Comparison of ENCODE assay signal across 27 cellular contexts in genomic region chr2:119068154-119068725, GRCh38.
"Had no signal": no experiment of that assay in that cellular context is flagged by ENCODE, and none has a peak within 500 bp of the region (broad histone marks: within the 10 kb centered on the region; RNA-seq: fewer than 3 reads in every experiment).

No MANE protein-coding gene starts in this region.

- ATAC-seq: activated CD8-positive, alpha-beta memory T cell treated with anti-CD3 and anti-CD28 coated beads, Interleukin-2, amount 10 ng/mL, durations not matched to agents 7 days and 5 days; activated CD8-positive, alpha-beta T cell treated with anti-CD3 and anti-CD28 coated beads, Interleukin-2, amount 10 ng/mL, durations not matched to agents 7 days and 5 days; activated naive CD8-positive, alpha-beta T cell treated with anti-CD3 and anti-CD28 coated beads, Interleukin-2, amount 50 U/mL, for 24 hours; foreskin keratinocyte; heart left ventricle; left colon; psoas muscle; stimulated activated effector memory CD8-positive, alpha-beta T cell treated with anti-CD3 and anti-CD28 coated beads, Interleukin-12 subunit alpha, Interleukin-12 subunit beta, amount 100 ng/mL, for 72 hours; stimulated activated naive CD8-positive, alpha-beta T cell treated with anti-CD3 and anti-CD28 coated beads, Interleukin-15, amount 100 ng/mL, for 72 hours; WTC11 had no signal

- H3K27me3 Mint-ChIP-seq: activated CD8-positive, alpha-beta memory T cell treated with anti-CD3 and anti-CD28 coated beads, Interleukin-2, amount 10 ng/mL, durations not matched to agents 7 days and 5 days; activated naive CD4-positive, alpha-beta T cell treated with anti-CD3 and anti-CD28 coated beads, Interleukin-2, amount 50 U/mL, for 24 hours; activated naive CD8-positive, alpha-beta T cell treated with anti-CD3 and anti-CD28 coated beads, Interleukin-2, amount 50 U/mL, for 24 hours; stimulated activated naive CD8-positive, alpha-beta T cell treated with anti-CD3 and anti-CD28 coated beads, Interleukin-15, amount 100 ng/mL, for 72 hours had no signal

- H3K9me3 ChIP-seq: psoas muscle, sigmoid colon, uterus had no signal

- H3K9me3 Mint-ChIP-seq: activated naive CD4-positive, alpha-beta T cell treated with anti-CD3 and anti-CD28 coated beads, Interleukin-2, amount 50 U/mL, for 24 hours; activated naive CD8-positive, alpha-beta T cell treated with anti-CD3 and anti-CD28 coated beads, Interleukin-2, amount 50 U/mL, for 24 hours; activated T-helper 2 cell treated with anti-CD3 and anti-CD28 coated beads, Interferon-gamma antibody, Interleukin-2, Interleukin-4, amounts not matched to agents 10 μg/mL and 5 μg/mL and 100 μg/mL, durations not matched to agents 14 hours and 24 hours and 36 hours; immature natural killer cell; nephron; stimulated activated naive CD8-positive, alpha-beta T cell treated with anti-CD3 and anti-CD28 coated beads, Interleukin-15, amount 100 ng/mL, for 72 hours; type B pancreatic cell had no signal

- H3K4me3 ChIP-seq: esophagus muscularis mucosa, heart left ventricle, psoas muscle, sigmoid colon, uterus had no signal

- H3K27me3 ChIP-seq: sigmoid colon, uterus had no signal

- H3K4me1 ChIP-seq: esophagus muscularis mucosa, foreskin keratinocyte, psoas muscle, sigmoid colon, uterus had no signal

- H3K27ac Mint-ChIP-seq: activated CD8-positive, alpha-beta memory T cell treated with anti-CD3 and anti-CD28 coated beads, Interleukin-2, amount 10 ng/mL, durations not matched to agents 7 days and 5 days; activated CD8-positive, alpha-beta T cell treated with anti-CD3 and anti-CD28 coated beads, Interleukin-2, amount 10 ng/mL, durations not matched to agents 7 days and 5 days; activated naive CD4-positive, alpha-beta T cell treated with anti-CD3 and anti-CD28 coated beads, Interleukin-2, amount 50 U/mL, for 24 hours; activated naive CD8-positive, alpha-beta T cell treated with anti-CD3 and anti-CD28 coated beads, Interleukin-2, amount 50 U/mL, for 24 hours; activated T-helper 2 cell treated with anti-CD3 and anti-CD28 coated beads, Interferon-gamma antibody, Interleukin-2, Interleukin-4, amounts not matched to agents 10 μg/mL and 5 μg/mL and 100 μg/mL, durations not matched to agents 14 hours and 24 hours and 36 hours; immature natural killer cell; nephron; stimulated activated effector memory CD8-positive, alpha-beta T cell treated with anti-CD3 and anti-CD28 coated beads, Interleukin-12 subunit alpha, Interleukin-12 subunit beta, amount 100 ng/mL, for 72 hours; stimulated activated naive CD8-positive, alpha-beta T cell treated with anti-CD3 and anti-CD28 coated beads, Interleukin-15, amount 100 ng/mL, for 72 hours; type B pancreatic cell; WTC11 had no signal

- H3K4me1 Mint-ChIP-seq: activated CD8-positive, alpha-beta memory T cell treated with anti-CD3 and anti-CD28 coated beads, Interleukin-2, amount 10 ng/mL, durations not matched to agents 7 days and 5 days; activated naive CD4-positive, alpha-beta T cell treated with anti-CD3 and anti-CD28 coated beads, Interleukin-2, amount 50 U/mL, for 24 hours; activated naive CD8-positive, alpha-beta T cell treated with anti-CD3 and anti-CD28 coated beads, Interleukin-2, amount 50 U/mL, for 24 hours; immature natural killer cell; nephron; stimulated activated effector memory CD8-positive, alpha-beta T cell treated with anti-CD3 and anti-CD28 coated beads, Interleukin-12 subunit alpha, Interleukin-12 subunit beta, amount 100 ng/mL, for 72 hours; stimulated activated naive CD8-positive, alpha-beta T cell treated with anti-CD3 and anti-CD28 coated beads, Interleukin-15, amount 100 ng/mL, for 72 hours; WTC11 had no signal

- H3K36me3 ChIP-seq: esophagus muscularis mucosa, heart left ventricle, sigmoid colon, uterus had no signal

- DNase-seq: activated CD4-positive, alpha-beta T cell treated with anti-CD3 and anti-CD28 coated beads, Interleukin-2, amount 50 U/mL, for 1 hour; activated CD8-positive, alpha-beta memory T cell treated with anti-CD3 and anti-CD28 coated beads, Interleukin-2, amount 10 ng/mL, durations not matched to agents 7 days and 5 days; activated CD8-positive, alpha-beta T cell treated with anti-CD3 and anti-CD28 coated beads, Interleukin-2, amount 10 ng/mL, durations not matched to agents 7 days and 5 days; activated naive CD8-positive, alpha-beta T cell treated with anti-CD3 and anti-CD28 coated beads, Interleukin-2, amount 50 U/mL, for 24 hours; activated T-cell treated with anti-CD3 and anti-CD28 coated beads, Interleukin-2, amount 50 U/mL, for 48 hours; amygdala; foreskin keratinocyte; heart left ventricle; hypothalamus; immature natural killer cell; kidney; left colon; mammary epithelial cell; psoas muscle; sigmoid colon; small intestine; stimulated activated CD4-positive, alpha-beta T cell treated with anti-CD3 and anti-CD28 coated beads, Interleukin-4, amount 100 ng/mL, for 24 hours; stimulated activated naive CD8-positive, alpha-beta T cell treated with anti-CD3 and anti-CD28 coated beads, Interleukin-15, amount 100 ng/mL, for 72 hours; substantia nigra; uterus had no signal

- H3K36me3 Mint-ChIP-seq: activated CD8-positive, alpha-beta memory T cell treated with anti-CD3 and anti-CD28 coated beads, Interleukin-2, amount 10 ng/mL, durations not matched to agents 7 days and 5 days; activated naive CD4-positive, alpha-beta T cell treated with anti-CD3 and anti-CD28 coated beads, Interleukin-2, amount 50 U/mL, for 24 hours; immature natural killer cell; stimulated activated effector memory CD8-positive, alpha-beta T cell treated with anti-CD3 and anti-CD28 coated beads, Interleukin-12 subunit alpha, Interleukin-12 subunit beta, amount 100 ng/mL, for 72 hours; type B pancreatic cell; WTC11 had no signal

- H3K4me3 Mint-ChIP-seq: activated CD8-positive, alpha-beta memory T cell treated with anti-CD3 and anti-CD28 coated beads, Interleukin-2, amount 10 ng/mL, durations not matched to agents 7 days and 5 days; activated CD8-positive, alpha-beta T cell treated with anti-CD3 and anti-CD28 coated beads, Interleukin-2, amount 10 ng/mL, durations not matched to agents 7 days and 5 days; activated naive CD4-positive, alpha-beta T cell treated with anti-CD3 and anti-CD28 coated beads, Interleukin-2, amount 50 U/mL, for 24 hours; activated naive CD8-positive, alpha-beta T cell treated with anti-CD3 and anti-CD28 coated beads, Interleukin-2, amount 50 U/mL, for 24 hours; immature natural killer cell; nephron; stimulated activated effector memory CD8-positive, alpha-beta T cell treated with anti-CD3 and anti-CD28 coated beads, Interleukin-12 subunit alpha, Interleukin-12 subunit beta, amount 100 ng/mL, for 72 hours; stimulated activated naive CD8-positive, alpha-beta T cell treated with anti-CD3 and anti-CD28 coated beads, Interleukin-15, amount 100 ng/mL, for 72 hours; type B pancreatic cell; WTC11 had no signal

- H3K27ac ChIP-seq: esophagus muscularis mucosa, foreskin keratinocyte, heart left ventricle, psoas muscle, sigmoid colon, uterus had no signal
